ENCODE assay signal across 14 cellular contexts in the genomic region with DNA sequence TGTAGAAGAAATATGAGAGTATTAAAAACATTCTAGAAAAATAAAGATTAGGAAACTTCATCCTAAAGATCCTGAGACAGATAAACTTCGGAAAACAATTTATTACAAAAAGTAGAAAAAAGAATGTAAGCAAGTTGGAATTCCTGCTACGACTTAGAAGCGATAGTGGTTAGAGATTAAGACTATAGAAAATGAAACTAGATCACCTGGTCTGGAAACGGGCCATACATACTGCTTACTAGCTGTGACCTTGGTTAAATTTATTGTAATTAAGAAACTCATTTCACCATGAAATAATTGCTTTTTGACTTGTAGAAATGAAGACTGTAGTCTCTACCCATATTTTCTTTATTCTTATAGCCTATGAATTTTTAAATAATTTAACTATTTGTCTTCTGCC.
"Had no signal": no experiment of that assay in that cellular context is flagged by ENCODE, and none has a peak within 500 bp of the region (broad histone marks: within the 10 kb centered on the region; RNA-seq: fewer than 3 reads in every experiment).

No MANE protein-coding gene starts in this region.

- H3K36me3 ChIP-seq: esophagus muscularis mucosa, neutrophil, right lobe of liver, spleen, transverse colon had no signal

- ATAC-seq: activated CD4-positive, CD25-positive, alpha-beta regulatory T cell treated with anti-CD3 and anti-CD28 coated beads, Interleukin-2, amount 50 U/mL, for 24 hours; left colon; naive thymus-derived CD4-positive, alpha-beta T cell; right lobe of liver; stimulated activated memory B cell treated with anti-CD40 and anti-IgM and Interleukin-4, amounts not matched to agents 10 μg/mL and 1 μg/mL and 100 μg/mL, for 72 hours had no signal

- H3K4me1 ChIP-seq: esophagus muscularis mucosa, right lobe of liver, spleen, transverse colon had no signal

- H3K4me3 ChIP-seq: esophagus muscularis mucosa, lung, right lobe of liver, spleen, transverse colon had no signal

- H3K9me3 ChIP-seq: esophagus muscularis mucosa, neutrophil, right lobe of liver, transverse colon had no signal

- H3K27me3 ChIP-seq: esophagus muscularis mucosa, neutrophil, right lobe of liver, spleen, transverse colon had no signal

- DNase-seq: activated T-cell treated with anti-CD3 and anti-CD28 coated beads, Interleukin-2, amount 50 U/mL, for 1 hour; amygdala; left colon; naive thymus-derived CD4-positive, alpha-beta T cell; right lobe of liver; spleen; stimulated activated CD4-positive, alpha-beta T cell treated with anti-CD3 and anti-CD28 coated beads, Interleukin-1b, Interleukin-23, amount 100 ng/mL, for 48 hours; substantia nigra; transverse colon had no signal

- H3K27ac ChIP-seq: esophagus muscularis mucosa, neutrophil, right lobe of liver, spleen, transverse colon had no signal
